ENCODE assay signal across 19 cellular contexts in the genomic region with DNA sequence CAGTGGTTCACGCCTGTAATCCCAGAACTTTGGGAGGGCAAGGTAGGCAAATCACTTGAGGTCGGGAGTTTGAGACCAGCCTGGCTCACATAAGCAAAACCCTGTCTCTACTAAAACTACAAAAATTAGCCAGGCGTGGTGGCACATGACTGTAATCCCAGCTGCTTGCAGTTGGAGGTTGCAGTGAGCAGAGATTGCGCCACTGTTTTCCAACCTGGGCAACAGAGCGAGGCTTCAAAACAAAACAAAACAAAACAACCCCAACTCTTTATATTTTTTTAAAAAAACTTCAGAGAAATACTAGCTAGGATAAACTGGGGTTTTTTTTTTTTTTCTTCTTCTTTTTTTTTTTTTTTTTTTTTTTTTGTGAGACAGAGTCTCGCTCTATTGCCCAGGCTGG. TPM values are rescaled to one million over a fixed set of nuclear protein-coding genes. Genes with fewer than 3 reads are reported as not detected.
"Had no signal": no experiment of that assay in that cellular context is flagged by ENCODE, and none has a peak within 500 bp of the region (broad histone marks: within the 10 kb centered on the region; RNA-seq: fewer than 3 reads in every experiment).

No MANE protein-coding gene starts in this region.

- H3K4me3 ChIP-seq: mucosa of descending colon, ovary, sigmoid colon, thoracic aorta had no signal

- H3K9me3 ChIP-seq: mucosa of descending colon, ovary, sigmoid colon, thoracic aorta had no signal

- ATAC-seq: left ventricle myocardium superior; mucosa of descending colon; naive thymus-derived CD4-positive, alpha-beta T cell; stimulated activated memory B cell treated with anti-CD40 and anti-IgM and Interleukin-4, amounts not matched to agents 10 μg/mL and 1 μg/mL and 100 μg/mL, for 72 hours had no signal

- H3K36me3 ChIP-seq: ovary had no signal

- H3K27ac ChIP-seq: ovary, sigmoid colon, thoracic aorta, WERI-Rb-1 had no signal

- H3K4me1 ChIP-seq: sigmoid colon had no signal

- H3K27me3 ChIP-seq: ovary, sigmoid colon had no signal

- DNase-seq: activated CD4-positive, alpha-beta T cell treated with anti-CD3 and anti-CD28 coated beads for 1 hour; activated CD4-positive, alpha-beta T cell treated with anti-CD3 and anti-CD28 coated beads, Interleukin-2, amount 50 U/mL, for 4 hours; activated gamma-delta T cell treated with Interleukin-2 at 50 U/mL for 16 hours; amniotic stem cell; dermis blood vessel endothelial cell; effector memory CD4-positive, alpha-beta T cell; kidney; left ventricle myocardium superior; mucosa of descending colon; naive thymus-derived CD4-positive, alpha-beta T cell; ovary; sigmoid colon; stimulated activated CD4-positive, alpha-beta T cell treated with anti-CD3 and anti-CD28 coated beads, Interleukin-4, amount 100 ng/mL, for 24 hours; T-helper 2 cell; WERI-Rb-1 had no signal

RNA-seq across cellular contexts. Expression of gene RAPSN, which starts 31.8 kb away (rescaled TPM):
- total RNA-seq: frontal cortex had no signal
- polyA plus RNA-seq: fibroblast of lung; naive thymus-derived CD4-positive, alpha-beta T cell had no signal
